8 cellular contexts compared by ENCODE assay signal in genomic region chr1:246753670-246754535, GRCh38. TPM values are rescaled to one million over a fixed set of nuclear protein-coding genes. Genes with fewer than 3 reads are reported as not detected.
A peak's percentile ranks its signal among the peaks of the same experiment; 100 is the strongest.
DNase-seq lines count a peak whose midpoint lies in the region; ATAC-seq and TF ChIP-seq lines count a peak whose summit lies in the region.

No MANE protein-coding gene starts in this region.

- no peaks in the 10 kb centered on the region for H3K27me3 ChIP-seq in WERI-Rb-1 (ENCODE audit: insufficient read depth, low read depth, severe bottlenecking)

- H3K36me3 ChIP-seq in WERI-Rb-1 = peaks cover 2% of the 10 kb centered on the region

- H3K9me3 ChIP-seq in WERI-Rb-1 (ENCODE audit: severe bottlenecking) = no peaks in the 10 kb centered on the region

- no peak overlapping the region for H3K4me3 ChIP-seq in WERI-Rb-1 (ENCODE audit: low read depth, low read length)

- peak; percentile 90 for TF ChIP-seq CTCF in WERI-Rb-1 (IDR thresholded peaks at IDR 0.05; ENCODE audit: low read depth, low read length)

- ATAC-seq in HG02610 (IDR thresholded peaks at IDR 0.05; ENCODE audit: unreplicated experiment) = peak; percentile 87
- peak; percentile 87 for ATAC-seq in left lobe of liver

- DNase-seq in NCI-H2196 (lab: John Stamatoyannopoulos, UW; ENCODE audit: unreplicated experiment) = peak; percentile 24
- DNase-seq in NCI-H2196 treated with DMSO at 0.1 percent for 48 hours (lab: John Stamatoyannopoulos, UW; ENCODE audit: unreplicated experiment) = no peak
- peak; percentile 54 for DNase-seq in NCI-H128 (lab: John Stamatoyannopoulos, UW; ENCODE audit: unreplicated experiment)
- DNase-seq in WERI-Rb-1 = peak; percentile 88
- peak in 36 of 61 donors; percentile 1 to 38 (median 11) for DNase-seq in caudate nucleus (lab: John Stamatoyannopoulos, UW)
- no peak for DNase-seq in left lobe of liver (ENCODE audit: low spot score)
- peak; percentile 24 to 44 (median 37) for DNase-seq in stimulated activated CD4-positive, alpha-beta T cell treated with anti-CD3 and anti-CD28 coated beads, TNF-alpha, amount 100 ng/mL, for 24 hours (ENCODE audit: low read depth in 3 of 3)

- H3K27ac ChIP-seq in WERI-Rb-1 (peak overlapping the region; percentile 78), caudate nucleus (ENCODE audit: low read depth, low read length) (no peak overlapping the region)

RNA-seq across cellular contexts. Expression of gene SCCPDH, which starts 29.7 kb away (rescaled TPM):
- 94.6 TPM for total RNA-seq in left lobe of liver

Comparison
In these comparisons a context has a peak if more than half of its experiments do, and no peak if none do; other contexts are left out.
1. DNase-seq: peak in NCI-H2196 (single experiment), NCI-H128 (single experiment), WERI-Rb-1 (single experiment), caudate nucleus (36 of 61) and stimulated activated CD4-positive, alpha-beta T cell treated with anti-CD3 and anti-CD28 coated beads, TNF-alpha, amount 100 ng/mL, for 24 hours (3 of 3); none in NCI-H2196 treated with DMSO at 0.1 percent for 48 hours (single experiment) and left lobe of liver (single experiment).